Comparison of ENCODE assay signal across 1 cellular context in genomic region chr19:19388568-19389555, GRCh38.
TF ChIP-seq lines count a peak whose summit lies in the region.

No MANE protein-coding gene starts in this region.

TF ChIP-seq in SK-N-SH, 30 proteins besides CTCF, POLR2A, EP300 and RAD21 (continued from another document):
- TF ChIP-seq MEF2A (IDR thresholded peaks at IDR 0.05; ENCODE audit: borderline replicate concordance, low read depth) (no peak), TAF1 (IDR thresholded peaks at IDR 0.05; ENCODE audit: borderline replicate concordance, low read depth, low read length) (no peak), REST (IDR thresholded peaks at IDR 0.05; ENCODE audit: low read depth, low read length) (no peak), SMC3 (IDR thresholded peaks at IDR 0.05; ENCODE audit: low read depth, low read length) (no peak), POLR2AphosphoS5 (IDR thresholded peaks at IDR 0.05; ENCODE audit: low read depth, low read length) (no peak), CHD2 (IDR thresholded peaks at IDR 0.05; ENCODE audit: low read length, partially characterized antibody) (no peak), NFIC (IDR thresholded peaks at IDR 0.05; ENCODE audit: borderline replicate concordance) (no peak), RFX5 (IDR thresholded peaks at IDR 0.05; ENCODE audit: low read length) (no peak), MAX (IDR thresholded peaks at IDR 0.05; ENCODE audit: low read depth) (no peak), MXI1 (IDR thresholded peaks at IDR 0.05; ENCODE audit: low read depth, low read length) (no peak), SIN3A (IDR thresholded peaks at IDR 0.05; ENCODE audit: borderline replicate concordance, low read depth, low read length) (no peak), ZBTB33 (IDR thresholded peaks at IDR 0.05; ENCODE audit: borderline replicate concordance, low read depth) (no peak)
